ENCODE assay signal across 1 cellular context in the genomic region with DNA sequence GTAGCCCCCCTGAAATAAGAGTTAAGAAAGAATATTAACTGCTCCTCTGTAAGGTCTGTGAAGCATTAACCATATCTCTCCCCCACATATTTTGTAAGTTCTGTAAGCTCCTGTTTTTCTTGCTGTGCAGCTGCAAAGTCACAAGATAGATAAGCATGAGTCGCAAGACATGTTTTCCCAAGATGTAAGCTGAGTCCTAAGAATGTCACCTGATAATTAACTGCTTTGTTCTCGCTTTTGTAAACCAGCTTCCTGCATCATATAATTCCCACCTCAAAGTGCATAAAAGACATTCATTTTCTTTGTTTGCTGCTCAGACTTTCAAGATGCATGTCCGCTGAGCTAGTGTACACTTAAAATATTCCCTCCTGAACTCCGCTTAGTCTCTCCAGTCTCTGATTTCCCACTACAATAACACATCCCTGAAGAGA.
TF ChIP-seq lines count a peak whose summit lies in the region.

No MANE protein-coding gene starts in this region.

TF ChIP-seq in K562, 482 proteins besides CTCF, POLR2A, EP300 and RAD21 (continued from another document and continues in another):
- TF ChIP-seq, protein P1, sequence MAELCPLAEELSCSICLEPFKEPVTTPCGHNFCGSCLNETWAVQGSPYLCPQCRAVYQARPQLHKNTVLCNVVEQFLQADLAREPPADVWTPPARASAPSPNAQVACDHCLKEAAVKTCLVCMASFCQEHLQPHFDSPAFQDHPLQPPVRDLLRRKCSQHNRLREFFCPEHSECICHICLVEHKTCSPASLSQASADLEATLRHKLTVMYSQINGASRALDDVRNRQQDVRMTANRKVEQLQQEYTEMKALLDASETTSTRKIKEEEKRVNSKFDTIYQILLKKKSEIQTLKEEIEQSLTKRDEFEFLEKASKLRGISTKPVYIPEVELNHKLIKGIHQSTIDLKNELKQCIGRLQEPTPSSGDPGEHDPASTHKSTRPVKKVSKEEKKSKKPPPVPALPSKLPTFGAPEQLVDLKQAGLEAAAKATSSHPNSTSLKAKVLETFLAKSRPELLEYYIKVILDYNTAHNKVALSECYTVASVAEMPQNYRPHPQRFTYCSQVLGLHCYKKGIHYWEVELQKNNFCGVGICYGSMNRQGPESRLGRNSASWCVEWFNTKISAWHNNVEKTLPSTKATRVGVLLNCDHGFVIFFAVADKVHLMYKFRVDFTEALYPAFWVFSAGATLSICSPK (IDR thresholded peaks at IDR 0.05; ENCODE audit: borderline replicate concordance): no peak
- no peak for TF ChIP-seq TCF7L2 (IDR thresholded peaks at IDR 0.05; ENCODE audit: low read depth, low read length)
- peak; percentile 95 for TF ChIP-seq SOX6 (IDR thresholded peaks at IDR 0.05)
- TF ChIP-seq, protein P2, sequence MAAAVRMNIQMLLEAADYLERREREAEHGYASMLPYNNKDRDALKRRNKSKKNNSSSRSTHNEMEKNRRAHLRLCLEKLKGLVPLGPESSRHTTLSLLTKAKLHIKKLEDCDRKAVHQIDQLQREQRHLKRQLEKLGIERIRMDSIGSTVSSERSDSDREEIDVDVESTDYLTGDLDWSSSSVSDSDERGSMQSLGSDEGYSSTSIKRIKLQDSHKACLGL (CRISPR knock-in tag; IDR thresholded peaks at IDR 0.05; ENCODE audit: borderline replicate concordance, poor library complexity, severe bottlenecking): no peak
- TF ChIP-seq, protein P3, sequence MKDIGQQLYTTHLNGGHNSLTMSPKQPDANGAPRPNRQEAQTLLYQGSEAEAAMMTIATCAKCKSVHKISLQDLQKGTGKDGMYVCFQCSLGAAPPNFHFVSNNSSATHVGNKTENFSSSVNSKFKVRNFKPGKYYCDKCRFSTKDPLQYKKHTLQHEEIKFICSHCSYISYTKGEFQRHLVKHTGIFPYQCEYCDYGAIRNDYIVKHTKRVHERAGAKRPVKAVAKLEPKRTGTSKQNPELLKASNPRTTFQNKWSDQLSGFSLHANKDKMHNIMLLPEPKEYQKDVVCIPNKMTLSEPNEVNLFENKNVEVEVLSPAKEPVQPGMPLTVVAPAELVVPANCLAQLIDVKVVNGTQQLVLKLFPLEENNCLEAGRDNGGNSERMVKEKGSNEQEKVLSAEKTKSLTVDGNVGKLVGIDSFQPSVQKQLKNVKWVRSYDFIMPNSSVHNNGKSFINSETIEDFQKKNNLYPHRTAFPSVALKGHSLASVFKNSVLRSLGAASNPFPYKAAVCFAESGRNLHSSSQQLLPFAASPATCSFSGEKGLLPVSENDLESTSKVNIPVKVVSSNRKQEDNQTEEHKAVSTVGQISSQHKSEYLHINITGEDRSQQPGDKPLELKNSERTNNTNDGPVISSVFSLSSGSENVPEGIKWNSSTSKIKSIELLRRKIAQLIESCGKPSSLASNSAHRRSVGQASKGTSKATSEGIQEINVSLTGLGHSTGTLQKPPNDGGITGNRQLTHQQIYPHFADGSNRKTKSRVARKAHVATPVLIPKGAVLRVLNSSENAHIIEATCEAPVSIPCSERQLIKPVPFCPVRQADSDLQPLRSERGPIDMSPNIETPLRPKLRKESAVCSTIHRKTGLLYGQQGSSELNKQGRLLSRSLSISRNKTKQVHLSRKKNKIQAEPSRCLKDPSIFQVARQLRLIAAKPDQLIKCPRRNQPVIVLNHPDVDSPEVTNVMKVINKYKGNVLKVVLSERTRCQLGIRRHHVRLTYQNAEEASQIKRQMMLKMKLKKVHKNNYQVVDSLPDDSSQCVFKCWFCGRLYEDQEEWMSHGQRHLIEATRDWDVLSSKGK (CRISPR knock-in tag; IDR thresholded peaks at IDR 0.05): no peak
- TF ChIP-seq THRAP3 (IDR thresholded peaks at IDR 0.05; ENCODE audit: borderline replicate concordance): no peak
- no peak for TF ChIP-seq NR3C1 (CRISPR knock-in tag; IDR thresholded peaks at IDR 0.05)
- TF ChIP-seq ETV5 (CRISPR knock-in tag; IDR thresholded peaks at IDR 0.05; ENCODE audit: low read depth): no peak
- no peak for TF ChIP-seq ZKSCAN1 (IDR thresholded peaks at IDR 0.05; ENCODE audit: low read depth, low read length)
- TF ChIP-seq MTA3 (IDR thresholded peaks at IDR 0.05; ENCODE audit: borderline replicate concordance): no peak
- TF ChIP-seq, protein P4, sequence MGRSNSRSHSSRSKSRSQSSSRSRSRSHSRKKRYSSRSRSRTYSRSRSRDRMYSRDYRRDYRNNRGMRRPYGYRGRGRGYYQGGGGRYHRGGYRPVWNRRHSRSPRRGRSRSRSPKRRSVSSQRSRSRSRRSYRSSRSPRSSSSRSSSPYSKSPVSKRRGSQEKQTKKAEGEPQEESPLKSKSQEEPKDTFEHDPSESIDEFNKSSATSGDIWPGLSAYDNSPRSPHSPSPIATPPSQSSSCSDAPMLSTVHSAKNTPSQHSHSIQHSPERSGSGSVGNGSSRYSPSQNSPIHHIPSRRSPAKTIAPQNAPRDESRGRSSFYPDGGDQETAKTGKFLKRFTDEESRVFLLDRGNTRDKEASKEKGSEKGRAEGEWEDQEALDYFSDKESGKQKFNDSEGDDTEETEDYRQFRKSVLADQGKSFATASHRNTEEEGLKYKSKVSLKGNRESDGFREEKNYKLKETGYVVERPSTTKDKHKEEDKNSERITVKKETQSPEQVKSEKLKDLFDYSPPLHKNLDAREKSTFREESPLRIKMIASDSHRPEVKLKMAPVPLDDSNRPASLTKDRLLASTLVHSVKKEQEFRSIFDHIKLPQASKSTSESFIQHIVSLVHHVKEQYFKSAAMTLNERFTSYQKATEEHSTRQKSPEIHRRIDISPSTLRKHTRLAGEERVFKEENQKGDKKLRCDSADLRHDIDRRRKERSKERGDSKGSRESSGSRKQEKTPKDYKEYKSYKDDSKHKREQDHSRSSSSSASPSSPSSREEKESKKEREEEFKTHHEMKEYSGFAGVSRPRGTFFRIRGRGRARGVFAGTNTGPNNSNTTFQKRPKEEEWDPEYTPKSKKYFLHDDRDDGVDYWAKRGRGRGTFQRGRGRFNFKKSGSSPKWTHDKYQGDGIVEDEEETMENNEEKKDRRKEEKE (IDR thresholded peaks at IDR 0.05; ENCODE audit: borderline replicate concordance in 1 of 2, control insufficient read depth in 1 of 2, low read depth in 2 of 2, low read length in 1 of 2): no peak
- no peak for TF ChIP-seq EZH2 (IDR thresholded peaks at IDR 0.05; ENCODE audit: borderline replicate concordance, low read depth, low read length)
- no peak for TF ChIP-seq MED1 (CRISPR knock-in tag; IDR thresholded peaks at IDR 0.05; ENCODE audit: borderline replicate concordance)
- TF ChIP-seq, protein P5, sequence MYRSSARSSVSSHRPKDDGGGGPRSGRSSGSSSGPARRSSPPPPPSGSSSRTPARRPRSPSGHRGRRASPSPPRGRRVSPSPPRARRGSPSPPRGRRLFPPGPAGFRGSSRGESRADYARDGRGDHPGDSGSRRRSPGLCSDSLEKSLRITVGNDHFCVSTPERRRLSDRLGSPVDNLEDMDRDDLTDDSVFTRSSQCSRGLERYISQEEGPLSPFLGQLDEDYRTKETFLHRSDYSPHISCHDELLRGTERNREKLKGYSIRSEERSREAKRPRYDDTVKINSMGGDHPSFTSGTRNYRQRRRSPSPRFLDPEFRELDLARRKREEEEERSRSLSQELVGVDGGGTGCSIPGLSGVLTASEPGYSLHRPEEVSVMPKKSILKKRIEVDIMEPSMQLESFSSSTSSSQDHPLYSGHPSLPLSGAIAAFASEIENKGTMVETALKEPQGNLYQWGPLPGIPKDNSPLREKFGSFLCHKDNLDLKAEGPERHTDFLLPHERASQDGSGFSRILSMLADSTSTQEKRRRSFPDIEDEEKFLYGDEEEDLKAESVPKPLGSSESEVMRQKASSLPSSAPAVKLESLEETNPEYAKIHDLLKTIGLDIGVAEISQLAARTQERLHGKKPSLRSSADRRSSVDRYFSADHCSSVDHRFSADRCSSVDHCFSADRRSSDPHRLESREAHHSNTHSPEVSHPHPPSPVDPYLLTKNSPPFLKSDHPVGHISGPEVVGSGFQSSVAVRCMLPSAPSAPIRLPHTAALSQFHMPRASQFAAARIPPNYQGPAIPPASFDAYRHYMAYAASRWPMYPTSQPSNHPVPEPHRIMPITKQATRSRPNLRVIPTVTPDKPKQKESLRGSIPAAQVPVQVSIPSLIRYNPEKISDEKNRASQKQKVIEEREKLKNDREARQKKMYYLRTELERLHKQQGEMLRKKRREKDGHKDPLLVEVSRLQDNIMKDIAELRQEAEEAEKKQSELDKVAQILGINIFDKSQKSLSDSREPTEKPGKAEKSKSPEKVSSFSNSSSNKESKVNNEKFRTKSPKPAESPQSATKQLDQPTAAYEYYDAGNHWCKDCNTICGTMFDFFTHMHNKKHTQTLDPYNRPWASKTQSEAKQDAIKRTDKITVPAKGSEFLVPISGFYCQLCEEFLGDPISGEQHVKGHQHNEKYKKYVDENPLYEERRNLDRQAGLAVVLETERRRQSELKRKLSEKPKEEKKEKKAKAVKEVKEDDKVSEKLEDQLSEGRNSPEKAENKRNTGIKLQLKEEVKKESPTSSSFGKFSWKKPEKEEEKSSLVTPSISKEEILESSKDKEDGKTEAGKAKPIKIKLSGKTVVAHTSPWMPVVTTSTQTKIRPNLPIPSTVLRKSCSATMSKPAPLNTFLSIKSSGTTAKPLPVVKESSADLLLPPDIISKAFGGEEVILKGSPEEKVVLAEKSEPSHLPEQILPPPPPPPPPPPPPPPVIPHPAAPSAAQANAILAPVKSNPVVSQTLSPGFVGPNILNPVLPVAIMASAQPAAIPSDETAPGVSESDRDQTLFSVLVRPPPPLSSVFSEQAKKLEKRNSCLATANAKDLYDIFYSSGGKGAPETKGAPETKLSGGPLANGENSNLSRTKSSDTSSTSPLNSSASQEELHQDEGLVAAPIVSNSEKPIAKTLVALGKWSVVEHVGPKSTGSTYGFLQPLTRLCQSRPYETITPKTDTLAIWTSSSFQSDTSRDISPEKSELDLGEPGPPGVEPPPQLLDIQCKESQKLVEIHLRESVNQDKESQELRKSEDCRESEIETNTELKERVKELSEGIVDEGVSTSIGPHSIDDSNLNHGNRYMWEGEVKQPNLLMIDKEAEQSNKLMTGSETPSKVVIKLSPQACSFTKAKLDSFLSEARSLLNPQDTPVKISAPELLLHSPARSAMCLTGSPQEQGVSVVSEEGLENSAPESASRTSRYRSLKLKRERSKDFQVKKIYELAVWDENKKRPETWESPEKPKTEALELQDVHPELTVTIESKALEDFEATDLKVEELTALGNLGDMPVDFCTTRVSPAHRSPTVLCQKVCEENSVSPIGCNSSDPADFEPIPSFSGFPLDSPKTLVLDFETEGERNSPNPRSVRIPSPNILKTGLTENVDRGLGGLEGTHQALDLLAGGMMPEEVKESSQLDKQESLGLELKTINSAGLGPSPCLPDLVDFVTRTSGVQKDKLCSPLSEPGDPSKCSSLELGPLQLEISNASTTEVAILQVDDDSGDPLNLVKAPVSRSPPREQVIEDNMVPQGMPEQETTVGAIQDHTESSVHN (IDR thresholded peaks at IDR 0.05; ENCODE audit: borderline replicate concordance in 1 of 2, low read depth in 1 of 2): 0 out of 4 replicates have a peak, but pooled peaks of 1 of the 2 experiments have one; percentile 12
- no peak for TF ChIP-seq RHOXF2B (CRISPR knock-in tag; conservative IDR thresholded peaks at IDR 0.05)
- TF ChIP-seq FUS (optimal IDR thresholded peaks at IDR 0.05; ENCODE audit: low read depth, low read length): no peak
- 0 out of 2 replicates have a peak, but pooled peaks have one; percentile 21 for TF ChIP-seq CTBP1 (IDR thresholded peaks at IDR 0.05; ENCODE audit: borderline replicate concordance)
- TF ChIP-seq SMAD4 (CRISPR knock-in tag; conservative IDR thresholded peaks at IDR 0.05): peak; percentile 47; the same call in 1 of the 2 replicates
- TF ChIP-seq ZNF324 (CRISPR knock-in tag; IDR thresholded peaks at IDR 0.05): no peak
- peak; percentile 86 for TF ChIP-seq POLR2AphosphoS5 (IDR thresholded peaks at IDR 0.05; ENCODE audit: control insufficient read depth, insufficient read depth, low read depth, low read length)
- no peak for TF ChIP-seq E2F3 (CRISPR knock-in tag; IDR thresholded peaks at IDR 0.05)
- TF ChIP-seq, protein P6, sequence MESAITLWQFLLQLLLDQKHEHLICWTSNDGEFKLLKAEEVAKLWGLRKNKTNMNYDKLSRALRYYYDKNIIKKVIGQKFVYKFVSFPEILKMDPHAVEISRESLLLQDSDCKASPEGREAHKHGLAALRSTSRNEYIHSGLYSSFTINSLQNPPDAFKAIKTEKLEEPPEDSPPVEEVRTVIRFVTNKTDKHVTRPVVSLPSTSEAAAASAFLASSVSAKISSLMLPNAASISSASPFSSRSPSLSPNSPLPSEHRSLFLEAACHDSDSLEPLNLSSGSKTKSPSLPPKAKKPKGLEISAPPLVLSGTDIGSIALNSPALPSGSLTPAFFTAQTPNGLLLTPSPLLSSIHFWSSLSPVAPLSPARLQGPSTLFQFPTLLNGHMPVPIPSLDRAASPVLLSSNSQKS (CRISPR knock-in tag; IDR thresholded peaks at IDR 0.05): no peak
- no peak for TF ChIP-seq GTF2F1 (IDR thresholded peaks at IDR 0.05; ENCODE audit: low read depth, low read length)
- no peak for TF ChIP-seq TBP (optimal IDR thresholded peaks at IDR 0.05; ENCODE audit: low read depth, low read length)
- TF ChIP-seq, protein P7, sequence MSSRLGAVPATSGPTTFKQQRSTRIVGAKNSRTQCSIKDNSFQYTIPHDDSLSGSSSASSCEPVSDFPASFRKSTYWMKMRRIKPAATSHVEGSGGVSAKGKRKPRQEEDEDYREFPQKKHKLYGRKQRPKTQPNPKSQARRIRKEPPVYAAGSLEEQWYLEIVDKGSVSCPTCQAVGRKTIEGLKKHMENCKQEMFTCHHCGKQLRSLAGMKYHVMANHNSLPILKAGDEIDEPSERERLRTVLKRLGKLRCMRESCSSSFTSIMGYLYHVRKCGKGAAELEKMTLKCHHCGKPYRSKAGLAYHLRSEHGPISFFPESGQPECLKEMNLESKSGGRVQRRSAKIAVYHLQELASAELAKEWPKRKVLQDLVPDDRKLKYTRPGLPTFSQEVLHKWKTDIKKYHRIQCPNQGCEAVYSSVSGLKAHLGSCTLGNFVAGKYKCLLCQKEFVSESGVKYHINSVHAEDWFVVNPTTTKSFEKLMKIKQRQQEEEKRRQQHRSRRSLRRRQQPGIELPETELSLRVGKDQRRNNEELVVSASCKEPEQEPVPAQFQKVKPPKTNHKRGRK (tag; IDR thresholded peaks at IDR 0.05): no peak
- TF ChIP-seq, protein P8, sequence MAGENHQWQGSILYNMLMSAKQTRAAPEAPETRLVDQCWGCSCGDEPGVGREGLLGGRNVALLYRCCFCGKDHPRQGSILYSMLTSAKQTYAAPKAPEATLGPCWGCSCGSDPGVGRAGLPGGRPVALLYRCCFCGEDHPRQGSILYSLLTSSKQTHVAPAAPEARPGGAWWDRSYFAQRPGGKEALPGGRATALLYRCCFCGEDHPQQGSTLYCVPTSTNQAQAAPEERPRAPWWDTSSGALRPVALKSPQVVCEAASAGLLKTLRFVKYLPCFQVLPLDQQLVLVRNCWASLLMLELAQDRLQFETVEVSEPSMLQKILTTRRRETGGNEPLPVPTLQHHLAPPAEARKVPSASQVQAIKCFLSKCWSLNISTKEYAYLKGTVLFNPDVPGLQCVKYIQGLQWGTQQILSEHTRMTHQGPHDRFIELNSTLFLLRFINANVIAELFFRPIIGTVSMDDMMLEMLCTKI (IDR thresholded peaks at IDR 0.05; ENCODE audit: partially characterized antibody): no peak
- no peak; the same call in 1 of the 2 replicates for TF ChIP-seq ZNF766 (CRISPR knock-in tag; conservative IDR thresholded peaks at IDR 0.05)
- 0 out of 2 replicates have a peak, but pooled peaks have one; percentile 39 for TF ChIP-seq GATAD2B (IDR thresholded peaks at IDR 0.05; ENCODE audit: borderline replicate concordance)
- TF ChIP-seq, protein P9, sequence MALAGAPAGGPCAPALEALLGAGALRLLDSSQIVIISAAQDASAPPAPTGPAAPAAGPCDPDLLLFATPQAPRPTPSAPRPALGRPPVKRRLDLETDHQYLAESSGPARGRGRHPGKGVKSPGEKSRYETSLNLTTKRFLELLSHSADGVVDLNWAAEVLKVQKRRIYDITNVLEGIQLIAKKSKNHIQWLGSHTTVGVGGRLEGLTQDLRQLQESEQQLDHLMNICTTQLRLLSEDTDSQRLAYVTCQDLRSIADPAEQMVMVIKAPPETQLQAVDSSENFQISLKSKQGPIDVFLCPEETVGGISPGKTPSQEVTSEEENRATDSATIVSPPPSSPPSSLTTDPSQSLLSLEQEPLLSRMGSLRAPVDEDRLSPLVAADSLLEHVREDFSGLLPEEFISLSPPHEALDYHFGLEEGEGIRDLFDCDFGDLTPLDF (CRISPR knock-in tag; IDR thresholded peaks at IDR 0.05): no peak
- TF ChIP-seq ZSCAN29 (IDR thresholded peaks at IDR 0.05): no peak
- TF ChIP-seq MCM7 (IDR thresholded peaks at IDR 0.05): no peak
- no peak for TF ChIP-seq GATAD2A (IDR thresholded peaks at IDR 0.05)
